1 cellular context compared by ENCODE assay signal in the genomic region with DNA sequence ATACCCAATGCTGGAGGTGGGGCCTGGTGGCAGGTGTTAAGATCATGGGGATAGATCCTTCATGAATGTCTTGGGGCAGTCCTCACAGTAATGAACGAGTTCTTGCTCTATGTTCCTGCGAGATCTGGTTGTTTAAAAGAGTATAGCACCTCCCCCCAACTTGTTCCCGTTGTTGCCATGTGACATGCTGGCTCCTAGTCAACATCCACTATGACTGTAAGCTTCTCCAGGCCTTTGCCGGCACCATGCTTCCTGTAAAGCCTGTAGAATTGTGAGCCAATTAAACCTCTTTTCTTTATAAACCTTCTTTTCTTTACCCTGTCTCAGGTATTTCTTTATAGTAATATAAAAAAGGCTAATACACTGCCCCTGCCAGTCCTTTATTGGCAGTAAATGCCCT.
TF ChIP-seq lines count a peak whose summit lies in the region.

No MANE protein-coding gene starts in this region.

TF ChIP-seq in WTC11, 78 proteins besides CTCF, POLR2A, EP300 and RAD21 (continued from another document):
- TF ChIP-seq ZNF671 (CRISPR knock-in tag; IDR thresholded peaks at IDR 0.05), result no peak
